1 cellular context compared by ENCODE assay signal in the genomic region with DNA sequence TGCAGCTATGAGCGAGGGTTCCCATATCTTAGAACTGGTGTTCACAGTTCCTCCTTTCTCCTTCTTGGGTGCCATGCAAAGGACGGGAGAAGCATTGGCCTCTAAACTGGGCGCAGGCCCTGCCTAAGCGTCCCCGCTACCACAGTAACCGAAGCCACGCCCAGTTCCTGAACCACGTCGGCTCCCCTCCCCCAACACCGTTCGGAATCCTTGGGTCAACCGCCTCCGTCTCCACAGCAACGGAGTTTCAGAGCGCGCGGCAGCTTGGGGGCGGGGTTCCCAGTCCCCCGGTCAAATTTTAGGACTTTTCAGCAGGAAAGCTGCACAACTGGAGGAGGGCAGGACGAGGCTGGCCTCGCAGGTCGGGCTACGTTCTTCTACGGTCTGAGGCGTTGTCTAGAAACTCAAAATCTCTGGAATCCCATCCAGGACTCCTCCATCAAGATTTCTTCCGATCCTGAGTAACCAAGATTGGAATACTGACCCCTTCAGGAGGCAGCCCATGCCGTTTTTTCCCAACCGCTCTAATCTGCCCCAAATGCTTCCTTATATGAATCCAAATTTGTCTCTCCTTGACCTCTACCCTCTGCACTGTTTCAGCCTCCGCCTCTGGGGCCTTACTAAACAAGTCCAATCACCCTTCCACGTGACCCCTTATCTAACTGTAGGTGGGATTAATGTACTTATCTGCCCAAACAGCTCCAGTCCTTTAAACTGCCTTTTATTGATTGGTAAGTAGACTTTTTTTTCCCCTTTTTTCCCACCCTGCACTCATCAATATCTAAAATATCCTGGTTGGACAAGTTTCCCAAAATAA.
TF ChIP-seq lines count a peak whose summit lies in the region.

Gene SPAG17, minus strand, starts transcription at position 146 of the 817 bp plus-strand sequence. Its CDS starts 71 bp downstream, at position 75.

TF ChIP-seq in K562, 482 proteins besides CTCF, POLR2A, EP300 and RAD21 (continued from another document and continues in another):
- TF ChIP-seq ZHX1 (conservative IDR thresholded peaks at IDR 0.05; ENCODE audit: low read length) (no peak), ELF1 (tag; IDR thresholded peaks at IDR 0.05) (peak; percentile 59), TOE1 (IDR thresholded peaks at IDR 0.05; ENCODE audit: borderline replicate concordance) (peak; percentile 74; the same call in 1 of the 2 replicates), TOE1 (CRISPR knock-in tag; IDR thresholded peaks at IDR 0.05; ENCODE audit: borderline replicate concordance, low read depth) (no peak), NRF1 (conservative IDR thresholded peaks at IDR 0.05 in 1 of 2, IDR thresholded peaks at IDR 0.05 in 1 of 2) (peak; percentile 42 to 50; a peak in 2 of 4 replicates), ZNF134 (CRISPR knock-in tag; conservative IDR thresholded peaks at IDR 0.05) (no peak), HES1 (IDR thresholded peaks at IDR 0.05; ENCODE audit: low read depth) (0 out of 2 replicates have a peak, but pooled peaks have one; percentile 46), SOX6 (IDR thresholded peaks at IDR 0.05) (peak; percentile 36; the same call in 1 of the 2 replicates), KLF13 (tag; IDR thresholded peaks at IDR 0.05; ENCODE audit: borderline replicate concordance, low read depth) (0 out of 2 replicates have a peak, but pooled peaks have one; percentile 47), ZNF398 (CRISPR knock-in tag; IDR thresholded peaks at IDR 0.05) (no peak), CC2D1A (IDR thresholded peaks at IDR 0.05) (0 out of 2 replicates have a peak, but pooled peaks have one; percentile 23), CSDE1 (IDR thresholded peaks at IDR 0.05) (peak in 1 of 2 experiments; percentile 58; a peak in 2 of 4 replicates), NR2C2 (CRISPR knock-in tag; IDR thresholded peaks at IDR 0.05) (no peak), NR2C2 (tag; IDR thresholded peaks at IDR 0.05) (peak; percentile 95), KAT8 (IDR thresholded peaks at IDR 0.05; ENCODE audit: low read depth) (no peak), MAFG (tag; conservative IDR thresholded peaks at IDR 0.05) (no peak), ZBED1 (IDR thresholded peaks at IDR 0.05) (0 out of 2 replicates have a peak, but pooled peaks have one; percentile 32), ERF (CRISPR knock-in tag; IDR thresholded peaks at IDR 0.05) (0 out of 2 replicates have a peak, but pooled peaks have one; percentile 39), NBN (IDR thresholded peaks at IDR 0.05; ENCODE audit: low read depth) (peak; percentile 34; the same call in 1 of the 2 replicates), RB1 (IDR thresholded peaks at IDR 0.05; ENCODE audit: low read depth) (peak; percentile 37; the same call in 1 of the 2 replicates), ZBTB40 (IDR thresholded peaks at IDR 0.05) (peak; percentile 27), ZBTB40 (CRISPR knock-in tag; IDR thresholded peaks at IDR 0.05) (no peak)
- TF ChIP-seq, protein P1, sequence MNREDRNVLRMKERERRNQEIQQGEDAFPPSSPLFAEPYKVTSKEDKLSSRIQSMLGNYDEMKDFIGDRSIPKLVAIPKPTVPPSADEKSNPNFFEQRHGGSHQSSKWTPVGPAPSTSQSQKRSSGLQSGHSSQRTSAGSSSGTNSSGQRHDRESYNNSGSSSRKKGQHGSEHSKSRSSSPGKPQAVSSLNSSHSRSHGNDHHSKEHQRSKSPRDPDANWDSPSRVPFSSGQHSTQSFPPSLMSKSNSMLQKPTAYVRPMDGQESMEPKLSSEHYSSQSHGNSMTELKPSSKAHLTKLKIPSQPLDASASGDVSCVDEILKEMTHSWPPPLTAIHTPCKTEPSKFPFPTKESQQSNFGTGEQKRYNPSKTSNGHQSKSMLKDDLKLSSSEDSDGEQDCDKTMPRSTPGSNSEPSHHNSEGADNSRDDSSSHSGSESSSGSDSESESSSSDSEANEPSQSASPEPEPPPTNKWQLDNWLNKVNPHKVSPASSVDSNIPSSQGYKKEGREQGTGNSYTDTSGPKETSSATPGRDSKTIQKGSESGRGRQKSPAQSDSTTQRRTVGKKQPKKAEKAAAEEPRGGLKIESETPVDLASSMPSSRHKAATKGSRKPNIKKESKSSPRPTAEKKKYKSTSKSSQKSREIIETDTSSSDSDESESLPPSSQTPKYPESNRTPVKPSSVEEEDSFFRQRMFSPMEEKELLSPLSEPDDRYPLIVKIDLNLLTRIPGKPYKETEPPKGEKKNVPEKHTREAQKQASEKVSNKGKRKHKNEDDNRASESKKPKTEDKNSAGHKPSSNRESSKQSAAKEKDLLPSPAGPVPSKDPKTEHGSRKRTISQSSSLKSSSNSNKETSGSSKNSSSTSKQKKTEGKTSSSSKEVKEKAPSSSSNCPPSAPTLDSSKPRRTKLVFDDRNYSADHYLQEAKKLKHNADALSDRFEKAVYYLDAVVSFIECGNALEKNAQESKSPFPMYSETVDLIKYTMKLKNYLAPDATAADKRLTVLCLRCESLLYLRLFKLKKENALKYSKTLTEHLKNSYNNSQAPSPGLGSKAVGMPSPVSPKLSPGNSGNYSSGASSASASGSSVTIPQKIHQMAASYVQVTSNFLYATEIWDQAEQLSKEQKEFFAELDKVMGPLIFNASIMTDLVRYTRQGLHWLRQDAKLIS (CRISPR knock-in tag; IDR thresholded peaks at IDR 0.05), result no peak
- TF ChIP-seq, protein P2, sequence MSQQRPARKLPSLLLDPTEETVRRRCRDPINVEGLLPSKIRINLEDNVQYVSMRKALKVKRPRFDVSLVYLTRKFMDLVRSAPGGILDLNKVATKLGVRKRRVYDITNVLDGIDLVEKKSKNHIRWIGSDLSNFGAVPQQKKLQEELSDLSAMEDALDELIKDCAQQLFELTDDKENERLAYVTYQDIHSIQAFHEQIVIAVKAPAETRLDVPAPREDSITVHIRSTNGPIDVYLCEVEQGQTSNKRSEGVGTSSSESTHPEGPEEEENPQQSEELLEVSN (IDR thresholded peaks at IDR 0.05; ENCODE audit: borderline replicate concordance in 1 of 2, extremely low read depth in 1 of 2, insufficient read depth in 1 of 2, insufficient read length in 1 of 2, low read depth in 1 of 2, low read length in 1 of 2, poor library complexity in 1 of 2, severe bottlenecking in 1 of 2), result peak in 1 of 2 experiments; percentile 13
- TF ChIP-seq, protein P3, sequence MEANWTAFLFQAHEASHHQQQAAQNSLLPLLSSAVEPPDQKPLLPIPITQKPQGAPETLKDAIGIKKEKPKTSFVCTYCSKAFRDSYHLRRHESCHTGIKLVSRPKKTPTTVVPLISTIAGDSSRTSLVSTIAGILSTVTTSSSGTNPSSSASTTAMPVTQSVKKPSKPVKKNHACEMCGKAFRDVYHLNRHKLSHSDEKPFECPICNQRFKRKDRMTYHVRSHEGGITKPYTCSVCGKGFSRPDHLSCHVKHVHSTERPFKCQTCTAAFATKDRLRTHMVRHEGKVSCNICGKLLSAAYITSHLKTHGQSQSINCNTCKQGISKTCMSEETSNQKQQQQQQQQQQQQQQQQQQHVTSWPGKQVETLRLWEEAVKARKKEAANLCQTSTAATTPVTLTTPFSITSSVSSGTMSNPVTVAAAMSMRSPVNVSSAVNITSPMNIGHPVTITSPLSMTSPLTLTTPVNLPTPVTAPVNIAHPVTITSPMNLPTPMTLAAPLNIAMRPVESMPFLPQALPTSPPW (CRISPR knock-in tag; IDR thresholded peaks at IDR 0.05), result peak; percentile 59
